In the genomic region with DNA sequence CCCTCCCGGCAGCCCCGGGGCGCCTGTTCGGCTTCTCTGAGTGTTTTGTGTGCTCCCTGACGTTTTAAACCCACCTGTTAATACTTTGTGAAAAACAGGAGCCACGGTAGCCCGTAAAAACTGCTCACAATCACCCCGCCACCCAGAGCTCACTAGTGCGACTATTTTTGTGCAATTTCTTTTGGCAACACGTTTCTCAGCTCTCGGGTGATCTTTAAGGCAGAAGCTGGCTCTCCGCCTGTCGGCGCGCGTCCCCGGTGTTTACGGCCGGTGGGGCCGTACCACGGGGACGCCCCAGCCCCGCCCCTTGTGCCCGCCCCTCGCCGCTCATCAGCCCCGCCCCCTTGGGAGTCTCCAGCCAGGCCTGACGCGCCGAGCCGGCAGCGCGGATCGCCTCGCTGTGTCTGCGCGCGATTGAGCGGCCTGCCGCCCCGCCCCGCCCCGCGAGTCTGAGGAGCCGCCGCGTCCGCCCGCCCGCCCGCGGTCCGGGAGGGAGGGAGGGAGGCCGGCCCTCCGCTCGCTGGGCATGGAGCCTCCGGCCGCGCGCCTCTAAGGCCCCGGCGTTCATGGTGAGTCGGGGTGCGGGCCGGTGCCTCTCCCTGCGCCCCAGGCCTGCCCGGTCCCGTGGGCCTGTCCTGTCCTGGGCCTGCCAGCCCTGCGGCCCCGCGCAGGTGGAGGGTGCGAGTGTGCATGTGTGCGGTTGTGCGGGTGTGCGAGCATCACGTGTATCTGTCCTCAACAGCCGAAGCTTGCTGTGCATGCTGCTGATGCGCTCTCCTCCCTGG, we compare ENCODE assay signal across 8 cellular contexts. TPM values are rescaled to one million over a fixed set of nuclear protein-coding genes. Genes with fewer than 3 reads are reported as not detected.
DNase-seq lines count a peak whose midpoint lies in the region; ATAC-seq and TF ChIP-seq lines count a peak whose summit lies in the region.

No MANE protein-coding gene starts in this region.

- H3K4me3 Mint-ChIP-seq in activated T-helper 17 cell treated with anti-CD3 and anti-CD28 coated beads, Interleukin-2, amount 50 U/mL, for 72 hours = peak overlapping the region; percentile 98
- peak overlapping the region; percentile 97 for H3K4me3 Mint-ChIP-seq in natural killer cell treated with Interleukin-12 subunit alpha and Interleukin-12 subunit beta and Interleukin-15 and Interleukin-18, amount 100 ng/mL, for 72 hours

- peaks cover 30% of the 10 kb centered on the region for H3K4me1 ChIP-seq in Karpas-422 (ENCODE audit: low read length)

- H3K27ac ChIP-seq in Karpas-422 (ENCODE audit: low read length) = peak overlapping the region; percentile 55

- no peak for TF ChIP-seq CTCF in fibroblast of mammary gland (conservative IDR thresholded peaks at IDR 0.05; ENCODE audit: control insufficient read depth, insufficient read depth, low read depth, low read length)

- ATAC-seq in GM21825 (IDR thresholded peaks at IDR 0.05; ENCODE audit: unreplicated experiment) = peak; percentile 67
- ATAC-seq in activated T-helper 17 cell treated with anti-CD3 and anti-CD28 coated beads, Interleukin-2, amount 50 U/mL, for 72 hours (replicated peaks) = peak; percentile 93
- peak; percentile 97 to 99 for ATAC-seq in natural killer cell treated with Interleukin-12 subunit alpha and Interleukin-12 subunit beta and Interleukin-15 and Interleukin-18, amount 100 ng/mL, for 72 hours

- peaks cover 53% of the 10 kb centered on the region for H3K79me2 ChIP-seq in Karpas-422 (ENCODE audit: low read length)

- H4K20me1 ChIP-seq in Karpas-422 (ENCODE audit: insufficient read depth, low read depth, low read length) = no peaks in the 10 kb centered on the region

- peak; percentile 92 for DNase-seq in EH (ENCODE audit: low read depth)
- DNase-seq in Karpas-422 = peak; percentile 98
- DNase-seq in RPMI7951 (ENCODE audit: low read depth) = peak; percentile 89
- DNase-seq in fibroblast of mammary gland (ENCODE audit: low read depth) = peak; percentile 87
- DNase-seq in natural killer cell treated with Interleukin-12 subunit alpha and Interleukin-12 subunit beta and Interleukin-15 and Interleukin-18, amount 100 ng/mL, for 72 hours (ENCODE audit: low spot score) = peak; percentile 96
- peak; percentile 92 to 95 (median 92) for DNase-seq in stimulated activated naive CD4-positive, alpha-beta T cell (lab: John Stamatoyannopoulos, UW)

- H2AFZ ChIP-seq in Karpas-422 (ENCODE audit: low read length) = peak overlapping the region; percentile 92

- H3K9me2 ChIP-seq in Karpas-422 (replicated peaks; ENCODE audit: insufficient read depth, low read length) = no peaks in the 10 kb centered on the region

- H3K4me2 ChIP-seq in Karpas-422 (ENCODE audit: low read depth, low read length, poor library complexity, severe bottlenecking) = peak overlapping the region; percentile 99

- peaks cover 11% of the 10 kb centered on the region for H3K36me3 Mint-ChIP-seq in activated T-helper 17 cell treated with anti-CD3 and anti-CD28 coated beads, Interleukin-2, amount 50 U/mL, for 72 hours (ENCODE audit: low read depth)
- H3K36me3 Mint-ChIP-seq in natural killer cell treated with Interleukin-12 subunit alpha and Interleukin-12 subunit beta and Interleukin-15 and Interleukin-18, amount 100 ng/mL, for 72 hours = no peaks in the 10 kb centered on the region

- peak overlapping the region; percentile 92 for H3K27ac Mint-ChIP-seq in activated T-helper 17 cell treated with anti-CD3 and anti-CD28 coated beads, Interleukin-2, amount 50 U/mL, for 72 hours
- H3K27ac Mint-ChIP-seq in natural killer cell treated with Interleukin-12 subunit alpha and Interleukin-12 subunit beta and Interleukin-15 and Interleukin-18, amount 100 ng/mL, for 72 hours = peak overlapping the region; percentile 88 to 95

- H3K9me3 ChIP-seq in Karpas-422 (ENCODE audit: low read length) = no peaks in the 10 kb centered on the region

- peak overlapping the region; percentile 96 for H3K9ac ChIP-seq in Karpas-422 (ENCODE audit: low read length)

- H3K27me3 ChIP-seq in Karpas-422 (ENCODE audit: low read length) = no peaks in the 10 kb centered on the region

- no peaks in the 10 kb centered on the region for H3K27me3 Mint-ChIP-seq in activated T-helper 17 cell treated with anti-CD3 and anti-CD28 coated beads, Interleukin-2, amount 50 U/mL, for 72 hours
- no peaks in the 10 kb centered on the region for H3K27me3 Mint-ChIP-seq in natural killer cell treated with Interleukin-12 subunit alpha and Interleukin-12 subunit beta and Interleukin-15 and Interleukin-18, amount 100 ng/mL, for 72 hours

- H3K4me1 Mint-ChIP-seq in activated T-helper 17 cell treated with anti-CD3 and anti-CD28 coated beads, Interleukin-2, amount 50 U/mL, for 72 hours = peaks cover 55% of the 10 kb centered on the region
- H3K4me1 Mint-ChIP-seq in natural killer cell treated with Interleukin-12 subunit alpha and Interleukin-12 subunit beta and Interleukin-15 and Interleukin-18, amount 100 ng/mL, for 72 hours (ENCODE audit: low read depth in 2 of 2) = peaks cover 47 to 54% of the 10 kb centered on the region in 2 donors

- H3K4me3 ChIP-seq in Karpas-422 (ENCODE audit: low read length) = peak overlapping the region; percentile 99
- H3K4me3 ChIP-seq in fibroblast of mammary gland (ENCODE audit: control insufficient read depth, low read depth, low read length) = peak overlapping the region; percentile 82

- no peaks in the 10 kb centered on the region for H3K36me3 ChIP-seq in Karpas-422 (ENCODE audit: insufficient read depth, low read length)

- no peaks in the 10 kb centered on the region for H3K9me3 Mint-ChIP-seq in activated T-helper 17 cell treated with anti-CD3 and anti-CD28 coated beads, Interleukin-2, amount 50 U/mL, for 72 hours
- no peaks in the 10 kb centered on the region for H3K9me3 Mint-ChIP-seq in natural killer cell treated with Interleukin-12 subunit alpha and Interleukin-12 subunit beta and Interleukin-15 and Interleukin-18, amount 100 ng/mL, for 72 hours

RNA-seq across cellular contexts. Expression of a gene that starts 56.2 kb away (rescaled TPM):
- 12.8 and 23.4 TPM in 2 replicates for total RNA-seq in Karpas-422 (2014; rRNA removed; shearing (Covaris generic); ENCODE audit: low replicate concordance)
- 4.7 and 5.8 TPM in 2 replicates for total RNA-seq in RPMI7951 (2014; rRNA removed; shearing (Covaris generic))
- 10 to 100 TPM in 1 of 2 donors, 1 to 10 TPM in 1; 8.5 to 13.0 TPM for total RNA-seq in activated T-helper 17 cell treated with anti-CD3 and anti-CD28 coated beads, Interleukin-2, amount 50 U/mL, for 72 hours
- 10 to 100 TPM; 15.8 to 16.9 TPM for total RNA-seq in natural killer cell treated with Interleukin-12 subunit alpha and Interleukin-12 subunit beta and Interleukin-15 and Interleukin-18, amount 100 ng/mL, for 72 hours

Comparison
In these comparisons a context has a peak if more than half of its experiments do, and no peak if none do; other contexts are left out.
1. Peak in every context shown above with its lines: DNase-seq, ATAC-seq, H3K4me3 ChIP-seq and H3K27ac ChIP-seq.